Comparison of ENCODE assay signal across 11 cellular contexts in the genomic region with DNA sequence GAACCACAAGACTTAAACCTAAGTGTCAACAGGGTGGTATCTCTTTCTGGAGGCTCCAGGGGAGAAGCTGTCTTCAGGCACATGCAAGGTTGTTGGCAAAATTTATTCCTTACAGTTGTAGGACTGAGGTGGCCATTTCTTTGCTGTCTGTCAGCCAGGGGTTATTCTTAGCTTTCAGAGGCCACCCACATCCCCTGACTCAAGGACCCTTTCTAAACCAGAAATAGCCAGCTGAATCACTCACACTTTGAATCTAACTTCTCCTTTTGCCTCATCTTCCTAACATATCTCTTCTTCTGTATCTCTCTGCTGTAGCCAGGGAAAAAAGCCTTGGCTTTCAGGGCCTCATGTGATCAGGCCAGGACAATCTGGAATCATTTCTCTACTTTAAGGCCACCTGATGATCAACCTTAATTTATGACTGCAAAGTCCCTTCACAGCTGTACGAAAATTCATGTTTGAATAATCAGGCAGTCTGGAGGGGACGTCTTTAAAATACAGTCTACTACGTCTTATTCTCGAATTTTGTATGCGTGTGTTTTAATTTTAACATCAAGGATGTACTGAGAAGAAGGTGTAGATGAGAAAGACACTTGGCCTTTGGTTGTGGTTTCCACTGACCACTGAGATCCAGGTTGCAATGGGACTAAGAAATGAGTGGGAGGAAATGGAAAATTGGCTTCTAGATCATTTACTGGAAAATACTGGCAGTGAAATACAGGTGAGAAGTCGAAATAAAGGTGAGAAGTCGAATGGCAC.
DNase-seq lines count a peak whose midpoint lies in the region; ATAC-seq and TF ChIP-seq lines count a peak whose summit lies in the region.
"Had no signal": no experiment of that assay in that cellular context is flagged by ENCODE, and none has a peak within 500 bp of the region (broad histone marks: within the 10 kb centered on the region; RNA-seq: fewer than 3 reads in every experiment).

No MANE protein-coding gene starts in this region.

- H3K27me3 ChIP-seq in DOHH2 (ENCODE audit: control insufficient read depth, low read length), result no peaks in the 10 kb centered on the region

- H3K36me3 ChIP-seq in DOHH2 (ENCODE audit: control insufficient read depth, low read length), result no peaks in the 10 kb centered on the region

- peaks cover 75% of the 10 kb centered on the region for H3K4me1 Mint-ChIP-seq in activated naive CD8-positive, alpha-beta T cell treated with anti-CD3 and anti-CD28 coated beads, Interleukin-2, amount 10 ng/mL, durations not matched to agents 7 days and 5 days

- H3K9me2 ChIP-seq in DOHH2 (replicated peaks; ENCODE audit: control insufficient read depth, low read length), result no peaks in the 10 kb centered on the region

- ATAC-seq in GM19372 (IDR thresholded peaks at IDR 0.05; ENCODE audit: low read depth, unreplicated experiment), result peak; percentile 31
- ATAC-seq in activated naive CD8-positive, alpha-beta T cell treated with anti-CD3 and anti-CD28 coated beads, Interleukin-2, amount 10 ng/mL, durations not matched to agents 7 days and 5 days (ENCODE audit: low read depth), result no peak
- no peak for ATAC-seq in GM19452 (IDR thresholded peaks at IDR 0.05; ENCODE audit: unreplicated experiment)
- no peak for ATAC-seq in GM19397 (IDR thresholded peaks at IDR 0.05; ENCODE audit: unreplicated experiment)

- peak overlapping the region; percentile 67 for H3K4me2 ChIP-seq in DOHH2 (ENCODE audit: low read length)

- no peaks in the 10 kb centered on the region for H3K79me2 ChIP-seq in DOHH2 (ENCODE audit: control insufficient read depth, low read length)

- H3K4me3 Mint-ChIP-seq in activated naive CD8-positive, alpha-beta T cell treated with anti-CD3 and anti-CD28 coated beads, Interleukin-2, amount 10 ng/mL, durations not matched to agents 7 days and 5 days, result peak overlapping the region; percentile 64
- H3K4me3 Mint-ChIP-seq: neural crest cell had no signal

- peak overlapping the region; percentile 38 for H3K4me3 ChIP-seq in DOHH2 (ENCODE audit: low read length)

- no peaks in the 10 kb centered on the region for H3K27me3 Mint-ChIP-seq in activated naive CD8-positive, alpha-beta T cell treated with anti-CD3 and anti-CD28 coated beads, Interleukin-2, amount 10 ng/mL, durations not matched to agents 7 days and 5 days

- POLR2A ChIA-PET in activated naive CD8-positive, alpha-beta T cell treated with anti-CD3 and anti-CD28 coated beads, Interleukin-2, amount 10 ng/mL, durations not matched to agents 7 days and 5 days (lab: Charles Lee), result interaction anchor here (1.2 to 3.7 kb wide), 3 partner anchors 8 to 101 kb away, joined by 4 to 25 read pairs (median 25); no protein-coding TSS in a partner anchor

- peaks cover 20% of the 10 kb centered on the region for H3F3A ChIP-seq in DOHH2 (ENCODE audit: control insufficient read depth, insufficient read depth)

- H3K9me3 ChIP-seq in DOHH2 (ENCODE audit: control insufficient read depth, insufficient read depth, low read length), result no peaks in the 10 kb centered on the region

- DNase-seq in Kasumi-1 (lab: John Stamatoyannopoulos, UW), result peak; percentile 32 to 38
- no peak for DNase-seq in activated naive CD8-positive, alpha-beta T cell treated with anti-CD3 and anti-CD28 coated beads, Interleukin-2, amount 10 ng/mL, durations not matched to agents 7 days and 5 days
- DNase-seq in NCI-H1436 treated with DMSO at 0.1 percent for 48 hours (lab: John Stamatoyannopoulos, UW), result no peak
- no peak for DNase-seq in glomerular visceral epithelial cell (ENCODE audit: extremely low spot score)
- DNase-seq: cortex of kidney, NCI-H82 had no signal

- H3K4me1 ChIP-seq in DOHH2 (ENCODE audit: control insufficient read depth, low read length), result peaks cover 82% of the 10 kb centered on the region

- H4K20me1 ChIP-seq in DOHH2 (ENCODE audit: control insufficient read depth, insufficient read depth, low read depth, low read length), result no peaks in the 10 kb centered on the region

- H3K27ac ChIP-seq in DOHH2 (ENCODE audit: low read depth, low read length), result peak overlapping the region; percentile 55

- H3K27ac Mint-ChIP-seq in activated naive CD8-positive, alpha-beta T cell treated with anti-CD3 and anti-CD28 coated beads, Interleukin-2, amount 10 ng/mL, durations not matched to agents 7 days and 5 days, result peak overlapping the region; percentile 89

- H3K9me3 Mint-ChIP-seq in activated naive CD8-positive, alpha-beta T cell treated with anti-CD3 and anti-CD28 coated beads, Interleukin-2, amount 10 ng/mL, durations not matched to agents 7 days and 5 days, result no peaks in the 10 kb centered on the region

- peaks cover 29% of the 10 kb centered on the region for H3K36me3 Mint-ChIP-seq in activated naive CD8-positive, alpha-beta T cell treated with anti-CD3 and anti-CD28 coated beads, Interleukin-2, amount 10 ng/mL, durations not matched to agents 7 days and 5 days

- TF ChIP-seq CTCF in DOHH2 (IDR thresholded peaks at IDR 0.05; ENCODE audit: low read depth, low read length, poor library complexity, severe bottlenecking), result no peak

Comparison
In these comparisons a context has a peak if more than half of its experiments do, and no peak if none do; other contexts are left out.
1. DNase-seq: peak in Kasumi-1 (2 of 2); none in activated naive CD8-positive, alpha-beta T cell treated with anti-CD3 and anti-CD28 coated beads, Interleukin-2, amount 10 ng/mL, durations not matched to agents 7 days and 5 days (single experiment), NCI-H1436 treated with DMSO at 0.1 percent for 48 hours (single experiment) and glomerular visceral epithelial cell (single experiment).